In the genomic region with DNA sequence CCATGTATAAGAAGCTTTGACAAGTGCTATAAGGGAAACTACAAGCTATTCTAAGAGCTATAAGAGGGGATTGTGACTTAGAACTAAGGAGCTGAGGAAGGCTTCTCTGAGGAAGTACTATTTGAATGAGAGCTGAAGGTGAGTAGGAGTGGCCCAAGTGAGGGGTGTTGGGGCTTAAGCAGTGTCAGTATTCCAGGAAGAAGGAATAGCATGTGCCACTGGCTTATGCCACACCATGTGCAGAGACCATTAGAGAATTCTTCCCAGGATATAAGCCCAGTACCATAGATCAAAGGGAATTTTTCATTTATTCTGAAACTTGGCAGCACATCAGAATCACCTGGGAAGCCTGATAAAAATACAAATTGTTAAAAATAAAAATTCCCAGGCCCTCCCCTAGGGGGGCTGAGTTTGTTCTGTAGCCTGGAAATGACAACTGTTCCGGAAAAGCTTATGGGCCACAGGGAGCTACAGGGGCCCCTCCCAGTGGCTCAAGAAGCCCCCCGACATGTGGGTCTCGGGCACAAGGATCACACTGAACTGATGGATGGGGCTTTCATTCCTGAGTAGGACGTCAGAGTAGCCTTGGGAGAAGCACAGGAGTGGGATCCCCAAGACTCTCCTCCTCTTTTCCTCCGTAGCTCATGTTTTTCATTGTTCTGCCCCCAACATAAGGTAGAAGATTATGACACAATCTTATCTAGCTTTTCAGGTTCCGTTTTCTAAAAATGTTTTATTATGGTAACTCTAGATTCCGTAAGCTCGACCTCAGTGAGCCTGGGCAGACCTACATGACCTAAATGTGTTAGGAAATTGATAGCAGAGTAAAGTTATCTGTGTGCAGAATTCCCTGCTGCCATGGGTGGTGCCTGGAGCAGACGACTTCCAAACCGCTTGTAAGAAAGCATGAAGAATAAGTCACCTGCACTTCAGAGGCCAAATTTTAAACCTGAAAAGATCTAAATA, we compare ENCODE assay signal across 12 cellular contexts.
DNase-seq lines count a peak whose midpoint lies in the region; ATAC-seq and TF ChIP-seq lines count a peak whose summit lies in the region.
"Had no signal": no experiment of that assay in that cellular context is flagged by ENCODE, and none has a peak within 500 bp of the region (broad histone marks: within the 10 kb centered on the region; RNA-seq: fewer than 3 reads in every experiment).

No MANE protein-coding gene starts in this region.

- BruUV-seq in A673 (replicated peaks; lab: Mats Ljungman, UMichigan) = no TSS peak

- intact Hi-C loops in uterus (cut with DNase I; ENCODE audit: low total_unique reads) = no loop called here
- intact Hi-C loops in A673 (cut with micrococcal nuclease; ENCODE audit: unreplicated experiment) = no loop called here

- no peak for ATAC-seq in lung (ENCODE audit: insufficient read depth, low FRiP score)
- ATAC-seq in GM19324 (IDR thresholded peaks at IDR 0.05; ENCODE audit: low FRiP score, unreplicated experiment) = no peak

- 31 to 56% methylated on average over 10 of the region's 10 CpGs for WGBS in lung, 2 donors

- no peak for DNase-seq in activated naive CD4-positive, alpha-beta T cell (lab: John Stamatoyannopoulos, UW)
- no peak for DNase-seq in adipocyte (ENCODE audit: low read depth)
- DNase-seq in lung (ENCODE audit: low spot score) = no peak
- DNase-seq in uterus = no peak
- DNase-seq in GM19238 (ENCODE audit: insufficient read length, low spot score) = no peak
- no peak for DNase-seq in A673 (ENCODE audit: low spot score)
- DNase-seq: activated CD4-positive, alpha-beta T cell treated with anti-CD3 and anti-CD28 coated beads for 4 hours; GOT3; NCI-H510A treated with DMSO at 0.1 percent for 48 hours; stimulated activated naive B cell treated with anti-CD40 and anti-IgM and Interleukin-4, amounts not matched to agents 10 μg/mL and 1 μg/mL and 100 μg/mL, for 72 hours had no signal

- H3K4me3 Mint-ChIP-seq in activated naive CD4-positive, alpha-beta T cell treated with anti-CD3 and anti-CD28 coated beads, Interleukin-2, amount 50 U/mL, for 24 hours = no peak overlapping the region
- H3K4me3 Mint-ChIP-seq: stimulated activated naive B cell treated with anti-CD40 and anti-IgM and Interleukin-4, amounts not matched to agents 10 μg/mL and 1 μg/mL and 100 μg/mL, for 72 hours had no signal

- peak overlapping the region; percentile 5 for H3K27ac Mint-ChIP-seq in activated naive CD4-positive, alpha-beta T cell treated with anti-CD3 and anti-CD28 coated beads, Interleukin-2, amount 50 U/mL, for 24 hours
- H3K27ac Mint-ChIP-seq: stimulated activated naive B cell treated with anti-CD40 and anti-IgM and Interleukin-4, amounts not matched to agents 10 μg/mL and 1 μg/mL and 100 μg/mL, for 72 hours had no signal

- H3K36me3 ChIP-seq in adipocyte (ENCODE audit: control insufficient read depth, insufficient read depth, low read length, severe bottlenecking) (peaks cover 5% of the 10 kb centered on the region), lung (ENCODE audit: control insufficient read depth in 2 of 2, insufficient read depth in 2 of 2, low read length in 2 of 2) (peaks cover 0 to 2% of the 10 kb centered on the region in 2 donors), uterus (no peaks in the 10 kb centered on the region), A673 (ENCODE audit: insufficient read depth, low read length, poor library complexity, severe bottlenecking) (no peaks in the 10 kb centered on the region)

- H3K27ac ChIP-seq in lung (ENCODE audit: low read depth in 1 of 2, low read length in 1 of 2) (peak overlapping the region; percentile 37 to 69), uterus (peak overlapping the region; percentile 77 to 80), A673 (ENCODE audit: low read depth, low read length, poor library complexity, severe bottlenecking) (no peak overlapping the region)

- peaks cover 87% of the 10 kb centered on the region for H3K4me1 Mint-ChIP-seq in activated naive CD4-positive, alpha-beta T cell treated with anti-CD3 and anti-CD28 coated beads, Interleukin-2, amount 50 U/mL, for 24 hours

- no peaks in the 10 kb centered on the region for H3K27me3 Mint-ChIP-seq in activated naive CD4-positive, alpha-beta T cell treated with anti-CD3 and anti-CD28 coated beads, Interleukin-2, amount 50 U/mL, for 24 hours
- H3K27me3 Mint-ChIP-seq: stimulated activated naive B cell treated with anti-CD40 and anti-IgM and Interleukin-4, amounts not matched to agents 10 μg/mL and 1 μg/mL and 100 μg/mL, for 72 hours had no signal

- H3K4me1 ChIP-seq in adipocyte (ENCODE audit: control insufficient read depth, insufficient read depth, low read length) = peaks cover 50% of the 10 kb centered on the region
- H3K4me1 ChIP-seq in lung (ENCODE audit: control insufficient read depth in 2 of 2, insufficient read depth in 2 of 2, low read length in 2 of 2) = peaks cover 19 to 35% of the 10 kb centered on the region in 2 donors
- peaks cover 13 to 44% of the 10 kb centered on the region in 2 donors for H3K4me1 ChIP-seq in uterus
- H3K4me1 ChIP-seq in A673 (ENCODE audit: insufficient read depth, low read length, poor library complexity, severe bottlenecking) = peaks cover 18% of the 10 kb centered on the region

- no peak overlapping the region for H3K4me3 ChIP-seq in adipocyte (ENCODE audit: low read length)
- H3K4me3 ChIP-seq in lung = no peak overlapping the region
- H3K4me3 ChIP-seq in uterus = no peak overlapping the region
- H3K4me3 ChIP-seq in A673 (ENCODE audit: low read depth, low read length, poor library complexity, severe bottlenecking) = no peak overlapping the region

- no peaks in the 10 kb centered on the region for H3K9me3 ChIP-seq in adipocyte (ENCODE audit: control insufficient read depth, low read length)
- H3K9me3 ChIP-seq in lung (ENCODE audit: control insufficient read depth in 2 of 2, insufficient read depth in 1 of 2, low read length in 1 of 2) = no peaks in the 10 kb centered on the region
- no peaks in the 10 kb centered on the region for H3K9me3 ChIP-seq in uterus
- no peaks in the 10 kb centered on the region for H3K9me3 ChIP-seq in A673 (ENCODE audit: low read depth, low read length, poor library complexity, severe bottlenecking)

- POLR2A ChIA-PET in A673 (lab: Charles Lee; ENCODE audit: low non-redundant PET) = interaction anchor here (0.6 kb wide), 2 partner anchors 11 to 14 kb away, joined by 3 to 6 read pairs; no protein-coding TSS in a partner anchor

- no peaks in the 10 kb centered on the region for H3K9me3 Mint-ChIP-seq in activated naive CD4-positive, alpha-beta T cell treated with anti-CD3 and anti-CD28 coated beads, Interleukin-2, amount 50 U/mL, for 24 hours

- no peaks in the 10 kb centered on the region for H3K27me3 ChIP-seq in adipocyte (replicated peaks; ENCODE audit: control insufficient read depth, insufficient read depth, low read length)
- H3K27me3 ChIP-seq in lung (ENCODE audit: control insufficient read depth, insufficient read depth) = no peaks in the 10 kb centered on the region
- no peaks in the 10 kb centered on the region for H3K27me3 ChIP-seq in uterus
- no peaks in the 10 kb centered on the region for H3K27me3 ChIP-seq in A673 (replicated peaks; ENCODE audit: insufficient read depth, low read depth, low read length, poor library complexity)

- no peak for TF ChIP-seq POLR2A in uterus (IDR thresholded peaks at IDR 0.05)

- TF ChIP-seq CTCF in lung (IDR thresholded peaks at IDR 0.05; ENCODE audit: control extremely low read depth, extremely low read depth) (no peak), uterus (IDR thresholded peaks at IDR 0.05) (peak in 1 of 4 experiments; percentile 13), A673 (conservative IDR thresholded peaks at IDR 0.05; ENCODE audit: low read depth, low read length) (no peak)

- CTCF ChIA-PET in A673 (lab: Charles Lee) = no interaction called here

- peak overlapping the region; percentile 63 for H3K9ac ChIP-seq in adipocyte (ENCODE audit: low read length)

- peaks cover 24% of the 10 kb centered on the region for H3K36me3 Mint-ChIP-seq in activated naive CD4-positive, alpha-beta T cell treated with anti-CD3 and anti-CD28 coated beads, Interleukin-2, amount 50 U/mL, for 24 hours
